ENCODE assay signal across 1 cellular context in the genomic region with DNA sequence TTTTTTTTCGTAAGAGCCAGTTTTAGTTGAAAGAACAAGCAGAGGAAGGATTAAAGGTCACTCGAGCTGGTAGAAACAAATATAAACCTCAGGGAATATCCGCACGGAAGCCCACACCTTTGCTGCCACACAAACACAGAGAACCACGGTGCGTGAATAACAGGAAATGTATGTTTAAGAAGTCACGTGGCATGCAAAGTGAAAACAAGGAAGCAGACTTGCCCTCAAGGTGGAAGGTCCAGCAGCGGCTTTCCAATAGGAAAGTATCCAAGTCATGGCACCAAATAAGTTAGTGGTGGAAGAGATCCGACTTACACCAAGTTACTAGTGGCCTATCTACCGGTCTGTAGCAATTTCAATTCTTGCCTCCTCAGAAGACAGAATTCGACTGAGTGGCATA.
TF ChIP-seq lines count a peak whose summit lies in the region.

No MANE protein-coding gene starts in this region.

TF ChIP-seq in HepG2, 621 proteins besides CTCF, POLR2A, EP300 and RAD21 (continued from another document):
- TF ChIP-seq, protein P1, sequence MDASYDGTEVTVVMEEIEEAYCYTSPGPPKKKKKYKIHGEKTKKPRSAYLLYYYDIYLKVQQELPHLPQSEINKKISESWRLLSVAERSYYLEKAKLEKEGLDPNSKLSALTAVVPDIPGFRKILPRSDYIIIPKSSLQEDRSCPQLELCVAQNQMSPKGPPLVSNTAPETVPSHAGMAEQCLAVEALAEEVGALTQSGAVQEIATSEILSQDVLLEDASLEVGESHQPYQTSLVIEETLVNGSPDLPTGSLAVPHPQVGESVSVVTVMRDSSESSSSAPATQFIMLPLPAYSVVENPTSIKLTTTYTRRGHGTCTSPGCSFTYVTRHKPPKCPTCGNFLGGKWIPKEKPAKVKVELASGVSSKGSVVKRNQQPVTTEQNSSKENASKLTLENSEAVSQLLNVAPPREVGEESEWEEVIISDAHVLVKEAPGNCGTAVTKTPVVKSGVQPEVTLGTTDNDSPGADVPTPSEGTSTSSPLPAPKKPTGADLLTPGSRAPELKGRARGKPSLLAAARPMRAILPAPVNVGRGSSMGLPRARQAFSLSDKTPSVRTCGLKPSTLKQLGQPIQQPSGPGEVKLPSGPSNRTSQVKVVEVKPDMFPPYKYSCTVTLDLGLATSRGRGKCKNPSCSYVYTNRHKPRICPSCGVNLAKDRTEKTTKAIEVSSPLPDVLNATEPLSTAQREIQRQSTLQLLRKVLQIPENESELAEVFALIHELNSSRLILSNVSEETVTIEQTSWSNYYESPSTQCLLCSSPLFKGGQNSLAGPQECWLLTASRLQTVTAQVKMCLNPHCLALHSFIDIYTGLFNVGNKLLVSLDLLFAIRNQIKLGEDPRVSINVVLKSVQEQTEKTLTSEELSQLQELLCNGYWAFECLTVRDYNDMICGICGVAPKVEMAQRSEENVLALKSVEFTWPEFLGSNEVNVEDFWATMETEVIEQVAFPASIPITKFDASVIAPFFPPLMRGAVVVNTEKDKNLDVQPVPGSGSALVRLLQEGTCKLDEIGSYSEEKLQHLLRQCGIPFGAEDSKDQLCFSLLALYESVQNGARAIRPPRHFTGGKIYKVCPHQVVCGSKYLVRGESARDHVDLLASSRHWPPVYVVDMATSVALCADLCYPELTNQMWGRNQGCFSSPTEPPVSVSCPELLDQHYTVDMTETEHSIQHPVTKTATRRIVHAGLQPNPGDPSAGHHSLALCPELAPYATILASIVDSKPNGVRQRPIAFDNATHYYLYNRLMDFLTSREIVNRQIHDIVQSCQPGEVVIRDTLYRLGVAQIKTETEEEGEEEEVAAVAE (CRISPR knock-in tag; IDR thresholded peaks at IDR 0.05; ENCODE audit: borderline replicate concordance): no peak
- TF ChIP-seq, protein P2, sequence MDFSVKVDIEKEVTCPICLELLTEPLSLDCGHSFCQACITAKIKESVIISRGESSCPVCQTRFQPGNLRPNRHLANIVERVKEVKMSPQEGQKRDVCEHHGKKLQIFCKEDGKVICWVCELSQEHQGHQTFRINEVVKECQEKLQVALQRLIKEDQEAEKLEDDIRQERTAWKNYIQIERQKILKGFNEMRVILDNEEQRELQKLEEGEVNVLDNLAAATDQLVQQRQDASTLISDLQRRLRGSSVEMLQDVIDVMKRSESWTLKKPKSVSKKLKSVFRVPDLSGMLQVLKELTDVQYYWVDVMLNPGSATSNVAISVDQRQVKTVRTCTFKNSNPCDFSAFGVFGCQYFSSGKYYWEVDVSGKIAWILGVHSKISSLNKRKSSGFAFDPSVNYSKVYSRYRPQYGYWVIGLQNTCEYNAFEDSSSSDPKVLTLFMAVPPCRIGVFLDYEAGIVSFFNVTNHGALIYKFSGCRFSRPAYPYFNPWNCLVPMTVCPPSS (IDR thresholded peaks at IDR 0.05): no peak
- TF ChIP-seq SETDB1 (CRISPR knock-in tag; IDR thresholded peaks at IDR 0.05; ENCODE audit: borderline replicate concordance) (peak; percentile 62; the same call in 1 of the 2 replicates), MXD4 (CRISPR knock-in tag; IDR thresholded peaks at IDR 0.05) (no peak), ZNF556 (CRISPR knock-in tag; IDR thresholded peaks at IDR 0.05; ENCODE audit: borderline replicate concordance) (no peak), ZNF263 (CRISPR knock-in tag; IDR thresholded peaks at IDR 0.05) (no peak), POLR2G (IDR thresholded peaks at IDR 0.05; ENCODE audit: low read depth, low read length) (no peak), HOXA9 (CRISPR knock-in tag; IDR thresholded peaks at IDR 0.05; ENCODE audit: borderline replicate concordance) (no peak), ZNF557 (CRISPR knock-in tag; IDR thresholded peaks at IDR 0.05) (no peak), DMAP1 (CRISPR knock-in tag; IDR thresholded peaks at IDR 0.05) (peak; percentile 38; the same call in 1 of the 2 replicates), THAP11 (CRISPR knock-in tag; IDR thresholded peaks at IDR 0.05) (peak; percentile 19; the same call in 1 of the 2 replicates), ZNF737 (CRISPR knock-in tag; IDR thresholded peaks at IDR 0.05; ENCODE audit: borderline replicate concordance) (no peak), TBX3 (IDR thresholded peaks at IDR 0.05; ENCODE audit: borderline replicate concordance) (no peak), GFI1 (CRISPR knock-in tag; IDR thresholded peaks at IDR 0.05; ENCODE audit: borderline replicate concordance) (no peak), ZNF678 (CRISPR knock-in tag; IDR thresholded peaks at IDR 0.05) (no peak), FOSL1 (CRISPR knock-in tag; IDR thresholded peaks at IDR 0.05; ENCODE audit: borderline replicate concordance) (no peak), GABPB1 (CRISPR knock-in tag; IDR thresholded peaks at IDR 0.05) (peak; percentile 49; the same call in 1 of the 2 replicates), MAFF (IDR thresholded peaks at IDR 0.05; ENCODE audit: low read depth, low read length) (no peak), ZNF570 (CRISPR knock-in tag; IDR thresholded peaks at IDR 0.05; ENCODE audit: borderline replicate concordance) (no peak)
- TF ChIP-seq, protein P3, sequence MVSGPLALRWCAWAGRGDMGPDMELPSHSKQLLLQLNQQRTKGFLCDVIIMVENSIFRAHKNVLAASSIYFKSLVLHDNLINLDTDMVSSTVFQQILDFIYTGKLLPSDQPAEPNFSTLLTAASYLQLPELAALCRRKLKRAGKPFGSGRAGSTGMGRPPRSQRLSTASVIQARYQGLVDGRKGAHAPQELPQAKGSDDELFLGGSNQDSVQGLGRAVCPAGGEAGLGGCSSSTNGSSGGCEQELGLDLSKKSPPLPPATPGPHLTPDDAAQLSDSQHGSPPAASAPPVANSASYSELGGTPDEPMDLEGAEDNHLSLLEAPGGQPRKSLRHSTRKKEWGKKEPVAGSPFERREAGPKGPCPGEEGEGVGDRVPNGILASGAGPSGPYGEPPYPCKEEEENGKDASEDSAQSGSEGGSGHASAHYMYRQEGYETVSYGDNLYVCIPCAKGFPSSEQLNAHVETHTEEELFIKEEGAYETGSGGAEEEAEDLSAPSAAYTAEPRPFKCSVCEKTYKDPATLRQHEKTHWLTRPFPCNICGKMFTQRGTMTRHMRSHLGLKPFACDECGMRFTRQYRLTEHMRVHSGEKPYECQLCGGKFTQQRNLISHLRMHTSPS (CRISPR knock-in tag; IDR thresholded peaks at IDR 0.05; ENCODE audit: low read depth): no peak
- TF ChIP-seq, protein P4, sequence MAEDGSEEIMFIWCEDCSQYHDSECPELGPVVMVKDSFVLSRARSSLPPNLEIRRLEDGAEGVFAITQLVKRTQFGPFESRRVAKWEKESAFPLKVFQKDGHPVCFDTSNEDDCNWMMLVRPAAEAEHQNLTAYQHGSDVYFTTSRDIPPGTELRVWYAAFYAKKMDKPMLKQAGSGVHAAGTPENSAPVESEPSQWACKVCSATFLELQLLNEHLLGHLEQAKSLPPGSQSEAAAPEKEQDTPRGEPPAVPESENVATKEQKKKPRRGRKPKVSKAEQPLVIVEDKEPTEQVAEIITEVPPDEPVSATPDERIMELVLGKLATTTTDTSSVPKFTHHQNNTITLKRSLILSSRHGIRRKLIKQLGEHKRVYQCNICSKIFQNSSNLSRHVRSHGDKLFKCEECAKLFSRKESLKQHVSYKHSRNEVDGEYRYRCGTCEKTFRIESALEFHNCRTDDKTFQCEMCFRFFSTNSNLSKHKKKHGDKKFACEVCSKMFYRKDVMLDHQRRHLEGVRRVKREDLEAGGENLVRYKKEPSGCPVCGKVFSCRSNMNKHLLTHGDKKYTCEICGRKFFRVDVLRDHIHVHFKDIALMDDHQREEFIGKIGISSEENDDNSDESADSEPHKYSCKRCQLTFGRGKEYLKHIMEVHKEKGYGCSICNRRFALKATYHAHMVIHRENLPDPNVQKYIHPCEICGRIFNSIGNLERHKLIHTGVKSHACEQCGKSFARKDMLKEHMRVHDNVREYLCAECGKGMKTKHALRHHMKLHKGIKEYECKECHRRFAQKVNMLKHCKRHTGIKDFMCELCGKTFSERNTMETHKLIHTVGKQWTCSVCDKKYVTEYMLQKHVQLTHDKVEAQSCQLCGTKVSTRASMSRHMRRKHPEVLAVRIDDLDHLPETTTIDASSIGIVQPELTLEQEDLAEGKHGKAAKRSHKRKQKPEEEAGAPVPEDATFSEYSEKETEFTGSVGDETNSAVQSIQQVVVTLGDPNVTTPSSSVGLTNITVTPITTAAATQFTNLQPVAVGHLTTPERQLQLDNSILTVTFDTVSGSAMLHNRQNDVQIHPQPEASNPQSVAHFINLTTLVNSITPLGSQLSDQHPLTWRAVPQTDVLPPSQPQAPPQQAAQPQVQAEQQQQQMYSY (CRISPR knock-in tag; IDR thresholded peaks at IDR 0.05): peak; percentile 87
- TF ChIP-seq, protein P5, sequence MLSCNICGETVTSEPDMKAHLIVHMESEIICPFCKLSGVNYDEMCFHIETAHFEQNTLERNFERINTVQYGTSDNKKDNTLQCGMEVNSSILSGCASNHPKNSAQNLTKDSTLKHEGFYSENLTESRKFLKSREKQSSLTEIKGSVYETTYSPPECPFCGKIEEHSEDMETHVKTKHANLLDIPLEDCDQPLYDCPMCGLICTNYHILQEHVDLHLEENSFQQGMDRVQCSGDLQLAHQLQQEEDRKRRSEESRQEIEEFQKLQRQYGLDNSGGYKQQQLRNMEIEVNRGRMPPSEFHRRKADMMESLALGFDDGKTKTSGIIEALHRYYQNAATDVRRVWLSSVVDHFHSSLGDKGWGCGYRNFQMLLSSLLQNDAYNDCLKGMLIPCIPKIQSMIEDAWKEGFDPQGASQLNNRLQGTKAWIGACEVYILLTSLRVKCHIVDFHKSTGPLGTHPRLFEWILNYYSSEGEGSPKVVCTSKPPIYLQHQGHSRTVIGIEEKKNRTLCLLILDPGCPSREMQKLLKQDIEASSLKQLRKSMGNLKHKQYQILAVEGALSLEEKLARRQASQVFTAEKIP (CRISPR knock-in tag; IDR thresholded peaks at IDR 0.05; ENCODE audit: borderline replicate concordance): no peak
- TF ChIP-seq, protein P6, sequence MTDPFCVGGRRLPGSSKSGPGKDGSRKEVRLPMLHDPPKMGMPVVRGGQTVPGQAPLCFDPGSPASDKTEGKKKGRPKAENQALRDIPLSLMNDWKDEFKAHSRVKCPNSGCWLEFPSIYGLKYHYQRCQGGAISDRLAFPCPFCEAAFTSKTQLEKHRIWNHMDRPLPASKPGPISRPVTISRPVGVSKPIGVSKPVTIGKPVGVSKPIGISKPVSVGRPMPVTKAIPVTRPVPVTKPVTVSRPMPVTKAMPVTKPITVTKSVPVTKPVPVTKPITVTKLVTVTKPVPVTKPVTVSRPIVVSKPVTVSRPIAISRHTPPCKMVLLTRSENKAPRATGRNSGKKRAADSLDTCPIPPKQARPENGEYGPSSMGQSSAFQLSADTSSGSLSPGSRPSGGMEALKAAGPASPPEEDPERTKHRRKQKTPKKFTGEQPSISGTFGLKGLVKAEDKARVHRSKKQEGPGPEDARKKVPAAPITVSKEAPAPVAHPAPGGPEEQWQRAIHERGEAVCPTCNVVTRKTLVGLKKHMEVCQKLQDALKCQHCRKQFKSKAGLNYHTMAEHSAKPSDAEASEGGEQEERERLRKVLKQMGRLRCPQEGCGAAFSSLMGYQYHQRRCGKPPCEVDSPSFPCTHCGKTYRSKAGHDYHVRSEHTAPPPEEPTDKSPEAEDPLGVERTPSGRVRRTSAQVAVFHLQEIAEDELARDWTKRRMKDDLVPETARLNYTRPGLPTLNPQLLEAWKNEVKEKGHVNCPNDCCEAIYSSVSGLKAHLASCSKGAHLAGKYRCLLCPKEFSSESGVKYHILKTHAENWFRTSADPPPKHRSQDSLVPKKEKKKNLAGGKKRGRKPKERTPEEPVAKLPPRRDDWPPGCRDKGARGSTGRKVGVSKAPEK (CRISPR knock-in tag; IDR thresholded peaks at IDR 0.05; ENCODE audit: borderline replicate concordance): no peak
